In the genomic region with DNA sequence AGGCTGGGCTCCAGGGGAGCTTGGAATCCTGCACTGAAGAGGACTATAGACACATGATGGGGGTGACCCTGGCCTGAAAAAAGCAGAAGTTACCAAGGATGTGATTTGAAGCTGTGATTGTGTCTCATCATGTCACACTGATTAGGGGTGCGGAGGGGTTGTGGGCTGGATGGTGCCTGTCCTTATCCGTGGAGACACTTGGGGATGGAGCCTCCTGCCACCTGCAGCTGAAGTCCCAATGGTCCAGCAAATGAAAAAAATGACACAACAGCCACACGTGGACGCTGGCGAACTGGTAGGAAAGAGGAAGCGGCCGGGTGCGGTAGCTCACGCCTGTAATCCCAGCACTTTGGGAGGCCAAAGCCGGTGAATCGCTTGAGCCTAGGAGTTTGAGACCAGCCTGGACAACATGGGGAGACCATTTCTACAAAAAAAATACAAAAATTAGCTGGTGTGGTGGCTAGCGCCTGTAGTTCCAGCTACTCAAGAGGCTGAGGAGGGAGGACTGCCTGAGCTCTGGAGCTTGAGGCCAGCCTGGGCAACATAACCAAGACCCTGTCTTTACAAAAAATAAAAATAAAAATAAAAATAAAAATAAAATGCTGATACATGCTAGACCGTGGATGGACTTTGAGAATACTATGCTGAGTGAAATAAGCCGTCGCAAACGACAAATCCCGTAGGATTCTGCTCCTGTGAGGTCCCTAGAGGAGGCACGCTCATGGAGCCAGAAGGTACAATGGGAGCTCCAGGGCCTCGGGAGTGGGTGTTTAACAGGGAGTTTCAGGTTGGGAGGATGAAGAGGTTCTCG, we compare ENCODE assay signal across 6 cellular contexts. TPM values are rescaled to one million over a fixed set of nuclear protein-coding genes. Genes with fewer than 3 reads are reported as not detected.
A peak's percentile ranks its signal among the peaks of the same experiment; 100 is the strongest.
DNase-seq lines count a peak whose midpoint lies in the region; FAIRE-seq and TF ChIP-seq lines count a peak whose summit lies in the region.

No MANE protein-coding gene starts in this region.

- FAIRE-seq in H1 (lab: Jason Lieb, UNC) = no peak

- peaks cover 2% of the 10 kb centered on the region; the same call in 1 of the 2 replicates for H3K79me1 ChIP-seq in H1 (ENCODE audit: low read depth, low read length)

- no peak overlapping the region for H2AK5ac ChIP-seq in H1 (ENCODE audit: low read depth, low read length)

- TF ChIP-seq CTCF in BJ (IDR thresholded peaks at IDR 0.05; ENCODE audit: insufficient read depth, low read depth, low read length) (no peak), H1 (IDR thresholded peaks at IDR 0.05; ENCODE audit: control extremely low read depth in 1 of 3, insufficient read depth in 1 of 3, low read depth in 1 of 3, low read length in 3 of 3) (no peak)

- peaks cover 0 to 4% of the 10 kb centered on the region in 2 experiments for H4K20me1 ChIP-seq in H1 (replicated peaks in 1 of 2; ENCODE audit: control insufficient read depth in 1 of 2, insufficient read depth in 2 of 2, low read length in 2 of 2)

- peak overlapping the region; percentile 64 to 98 for H3K4me2 ChIP-seq in H1 (ENCODE audit: insufficient read depth in 1 of 2, low read depth in 2 of 2, low read length in 2 of 2)

- no peak overlapping the region for H2BK20ac ChIP-seq in H1 (ENCODE audit: low read length)

- peak overlapping the region; percentile 84 for H3K56ac ChIP-seq in H1 (replicated peaks; ENCODE audit: insufficient read length, low read depth, low read length)

- CTCF ChIA-PET in BJ (lab: Yijun Ruan, JAX) = interaction anchor here (0.6 to 4.5 kb wide), 20 partner anchors 9 to 115 kb away, joined by 3 to 27 read pairs (median 5); a partner anchor contains a TSS
- CTCF ChIA-PET in H1 (lab: Charles Lee; ENCODE audit: partially characterized antibody) = interaction anchor here (0.7 to 6.2 kb wide), 10 partner anchors 10 to 38 kb away, joined by 3 to 40 read pairs (median 6); a partner anchor contains a TSS

- peak overlapping the region; percentile 53 for H3K4me3 ChIP-seq in BJ (ENCODE audit: low read depth, low read length)
- peak overlapping the region; percentile 64 for H3K4me3 ChIP-seq in Jurkat, Clone E6-1 (ENCODE audit: low read length)
- H3K4me3 ChIP-seq in H1 (ENCODE audit: extremely low read depth in 1 of 4, insufficient read depth in 2 of 4, low read depth in 3 of 4, low read length in 4 of 4) = peak overlapping the region; percentile 48 to 65 (median 52); a peak in 5 of 8 replicates
- peak overlapping the region; percentile 85 to 89 (median 87) for H3K4me3 ChIP-seq in skeletal muscle tissue (ENCODE audit: low read length in 3 of 3)

- DNase-seq in BJ (ENCODE audit: low read depth) (no peak), H1 (ENCODE audit: low read depth in 1 of 2, low spot score in 2 of 2) (no peak), dedifferentiated amniotic fluid mesenchymal stem cell (ENCODE audit: extremely low spot score) (no peak), NCI-H524 (lab: John Stamatoyannopoulos, UW) (no peak)
- no peak for DNase-seq in Jurkat, Clone E6-1 (ENCODE audit: low read depth, low spot score)

- peaks cover 0 to 23% of the 10 kb centered on the region in 2 experiments; a peak in 2 of 4 replicates for H3K79me2 ChIP-seq in H1 (ENCODE audit: control insufficient read depth in 1 of 2, insufficient read depth in 2 of 2, low read length in 2 of 2)

- peak overlapping the region; percentile 40 for H2BK5ac ChIP-seq in H1 (ENCODE audit: low read depth, low read length)

- H3K9ac ChIP-seq in H1 (replicated peaks in 1 of 4; ENCODE audit: extremely low read depth in 1 of 4, low read depth in 3 of 4, low read length in 3 of 4) = peak overlapping the region in 2 of 4 experiments; percentile 63 to 64; a peak in 5 of 7 replicates
- H3K9ac ChIP-seq in skeletal muscle tissue (ENCODE audit: low read depth in 1 of 3, low read length in 3 of 3) = peak overlapping the region; percentile 80 to 86 (median 85)

- WGBS in H1 (ENCODE audit: extremely low coverage in 1 of 2, insufficient coverage in 1 of 2, insufficient read length in 1 of 2, insufficient replicate concordance in 2 of 2, low coverage in 1 of 2, low lambda C conversion rate in 2 of 2, missing lambda C conversion rate in 1 of 2), 2 experiments = 72% methylated on average over 20 of the region's 20 CpGs; no CpG with 5 or more reads in 1 of the 2 experiments

- TF ChIP-seq EP300 in H1 (IDR thresholded peaks at IDR 0.05; ENCODE audit: borderline replicate concordance in 1 of 2, low read depth in 2 of 2, low read length in 2 of 2) = no peak

- peak overlapping the region; percentile 90; the same call in 1 of the 2 replicates for H2BK15ac ChIP-seq in H1 (ENCODE audit: low read length)

- POLR2A ChIA-PET in BJ (lab: Charles Lee) = interaction anchor here (0.5 kb wide), 1 partner anchor 294 kb away, joined by 8 read pairs; no protein-coding TSS in a partner anchor
- POLR2A ChIA-PET in H1 (lab: Charles Lee; ENCODE audit: partially characterized antibody) = interaction anchor here (0.7 to 6.5 kb wide), 20 partner anchors 8 to 292 kb away, joined by 3 to 44 read pairs (median 4); a partner anchor contains a TSS

- peaks cover 6% of the 10 kb centered on the region; the same call in 1 of the 2 replicates for H3K23me2 ChIP-seq in H1 (ENCODE audit: low read depth, low read length)

- H2AFZ ChIP-seq in H1 (ENCODE audit: low read length) = peak overlapping the region; percentile 99

- H3K18ac ChIP-seq in H1 (ENCODE audit: extremely low read depth, low read length) = peak overlapping the region; percentile 44; the same call in 1 of the 2 replicates

- no peak for TF ChIP-seq RAD21 in H1 (IDR thresholded peaks at IDR 0.05 in 1 of 2, conservative IDR thresholded peaks at IDR 0.05 in 1 of 2; ENCODE audit: low read depth in 2 of 2, low read length in 2 of 2)

- no peak overlapping the region for H3K23ac ChIP-seq in H1 (ENCODE audit: insufficient read length)

- H3K27ac ChIP-seq in H1 (ENCODE audit: low read depth, low read length) (peak overlapping the region; percentile 62; the same call in 1 of the 2 replicates), skeletal muscle tissue (ENCODE audit: low read depth, low read length) (peak overlapping the region; percentile 99)

- no peaks in the 10 kb centered on the region for H3K36me3 ChIP-seq in BJ (ENCODE audit: control insufficient read depth, insufficient read depth, low read length)
- no peaks in the 10 kb centered on the region for H3K36me3 ChIP-seq in H1 (ENCODE audit: control insufficient read depth in 2 of 4, insufficient read depth in 4 of 4, low read length in 3 of 4)
- H3K36me3 ChIP-seq in skeletal muscle tissue (ENCODE audit: control insufficient read depth in 3 of 3, insufficient read depth in 3 of 3, low read length in 3 of 3) = no peaks in the 10 kb centered on the region

- H3K9me3 ChIP-seq in H1 (ENCODE audit: insufficient read depth in 2 of 2, low read depth in 1 of 2, low read length in 1 of 2) (no peaks in the 10 kb centered on the region), skeletal muscle tissue (ENCODE audit: control insufficient read depth in 3 of 3, low read length in 3 of 3) (no peaks in the 10 kb centered on the region)

- H4K91ac ChIP-seq in H1 (replicated peaks; ENCODE audit: insufficient read length, low read length) = peak overlapping the region; percentile 75

- no peak for TF ChIP-seq POLR2A in H1 (IDR thresholded peaks at IDR 0.05; ENCODE audit: control extremely low read depth in 1 of 2, low read depth in 2 of 2, low read length in 2 of 2)

- H3K4me1 ChIP-seq in H1 (replicated peaks in 1 of 4; ENCODE audit: control insufficient read depth in 3 of 4, insufficient read depth in 4 of 4, low read length in 3 of 4) (peaks cover 0 to 12% (median 8%) of the 10 kb centered on the region in 4 experiments; a peak in 6 of 7 replicates), skeletal muscle tissue (ENCODE audit: control insufficient read depth in 3 of 3, insufficient read depth in 3 of 3, low read length in 3 of 3) (peaks cover 40 to 52% (median 50%) of the 10 kb centered on the region in 3 donors)

- no peaks in the 10 kb centered on the region for H3K27me3 ChIP-seq in BJ (ENCODE audit: control insufficient read depth, insufficient read depth, low read length)
- peaks cover 0 to 3% (median 0%) of the 10 kb centered on the region in 4 experiments; a peak in 2 of 7 replicates for H3K27me3 ChIP-seq in H1 (replicated peaks in 1 of 4; ENCODE audit: control insufficient read depth in 3 of 4, extremely low read depth in 1 of 4, insufficient read depth in 3 of 4, low read length in 3 of 4)
- peaks cover 5 to 16% (median 5%) of the 10 kb centered on the region in 3 donors for H3K27me3 ChIP-seq in skeletal muscle tissue (ENCODE audit: control insufficient read depth in 3 of 3, insufficient read depth in 3 of 3, low read length in 3 of 3)

- peak overlapping the region; percentile 97 for H2BK120ac ChIP-seq in H1 (replicated peaks; ENCODE audit: low read depth, low read length)

- no peak overlapping the region for H3K14ac ChIP-seq in H1 (ENCODE audit: insufficient read length)

- no peak overlapping the region for H3K4ac ChIP-seq in H1 (replicated peaks; ENCODE audit: insufficient read length, low read depth, low read length)

- peak overlapping the region; percentile 96 for H4K8ac ChIP-seq in H1 (ENCODE audit: extremely low read depth, insufficient read depth, low read length)

- peak overlapping the region; percentile 52; the same call in 1 of the 2 replicates for H2BK12ac ChIP-seq in H1 (ENCODE audit: low read depth, low read length)

- H4K5ac ChIP-seq in H1 (ENCODE audit: insufficient read length, low read depth, low read length) = peak overlapping the region; percentile 53

RNA-seq across cellular contexts. Expression of a gene that starts 0.8 kb away (rescaled TPM):
- polyA plus RNA-seq in BJ (2011; rRNA removed) = 1.2 and 2.8 TPM in 2 replicates
- 1.8 and 2.7 TPM in 2 replicates for polyA minus RNA-seq in BJ (2011; rRNA and poly(A)+ RNA removed)
- polyA plus RNA-seq in Jurkat, Clone E6-1 (2012; ENCODE audit: insufficient read depth, insufficient read length) = 4.0 TPM
- 5.9 and 7.8 TPM in 2 replicates for total RNA-seq in H1 (2021; fragmentation: NEBNext Ultra II Directional; extraction: Animal tissue kit (Norgen Biotek cat#: 25700))
- 2.6 and 5.3 TPM in 2 replicates for polyA plus RNA-seq in H1 (2011; rRNA removed)
- polyA plus RNA-seq in H1 (2011; cell fraction: cytosol; rRNA removed) = 4.6 TPM
- polyA plus RNA-seq in H1 (2011; cell fraction: nucleus; rRNA removed) = 7.1 TPM
- polyA plus RNA-seq in H1 (2012, experiment 1 of 2) = 2.9 to 3.9 TPM (median 3.6 TPM) in 4 replicates
- polyA plus RNA-seq in H1 (2012, experiment 2 of 2) = 1.6 TPM
- polyA plus RNA-seq in H1 (2013, experiment 1 of 2) = 2.3 TPM
- 2.3 TPM for polyA plus RNA-seq in H1 (2013, experiment 2 of 2)
- polyA minus RNA-seq in H1 (2011; rRNA and poly(A)+ RNA removed) = 3.2 and 3.3 TPM in 2 replicates
- 2.8 TPM for polyA minus RNA-seq in H1 (2011; cell fraction: cytosol; rRNA and poly(A)+ RNA removed)
- polyA minus RNA-seq in H1 (2011; cell fraction: nucleus; rRNA and poly(A)+ RNA removed) = 8.4 TPM
- total RNA-seq in skeletal muscle tissue = 3.1 TPM

RNA-seq across cellular contexts. Expression of a gene that starts 15.0 kb away (rescaled TPM):
- polyA plus RNA-seq in BJ (2011; rRNA removed) = 0.77 and 0.92 TPM in 2 replicates
- polyA minus RNA-seq in BJ (2011; rRNA and poly(A)+ RNA removed) = 0.41 and 0.43 TPM in 2 replicates
- not detected for polyA plus RNA-seq in Jurkat, Clone E6-1 (2012; ENCODE audit: insufficient read depth, insufficient read length)
- total RNA-seq in H1 (2021; fragmentation: NEBNext Ultra II Directional; extraction: Animal tissue kit (Norgen Biotek cat#: 25700)) = 0.54 and 0.55 TPM in 2 replicates
- polyA plus RNA-seq in H1 (2011; rRNA removed) = 0.17 and 0.28 TPM in 2 replicates
- 0.27 TPM for polyA plus RNA-seq in H1 (2011; cell fraction: cytosol; rRNA removed)
- polyA plus RNA-seq in H1 (2011; cell fraction: nucleus; rRNA removed) = 0.54 TPM
- 0.25 to 0.57 TPM (median 0.40 TPM) in 4 replicates for polyA plus RNA-seq in H1 (2012, experiment 1 of 2)
- 0.10 TPM for polyA plus RNA-seq in H1 (2012, experiment 2 of 2)
- 0.36 TPM for polyA plus RNA-seq in H1 (2013, experiment 1 of 2)
- polyA plus RNA-seq in H1 (2013, experiment 2 of 2) = 0.40 TPM
- 0.16 and 0.22 TPM in 2 replicates for polyA minus RNA-seq in H1 (2011; rRNA and poly(A)+ RNA removed)
- not detected for polyA minus RNA-seq in H1 (2011; cell fraction: cytosol; rRNA and poly(A)+ RNA removed)
- polyA minus RNA-seq in H1 (2011; cell fraction: nucleus; rRNA and poly(A)+ RNA removed) = 0.60 TPM
- 1.6 TPM for total RNA-seq in skeletal muscle tissue

RNA-seq across cellular contexts. Expression of a gene that starts 24.7 kb away (rescaled TPM):
- 282 and 373 TPM in 2 replicates for polyA plus RNA-seq in BJ (2011; rRNA removed)
- 58.2 and 86.1 TPM in 2 replicates for polyA minus RNA-seq in BJ (2011; rRNA and poly(A)+ RNA removed)
- polyA plus RNA-seq in Jurkat, Clone E6-1 (2012; ENCODE audit: insufficient read depth, insufficient read length) = 332 TPM
- 68.5 TPM in 2 replicates for total RNA-seq in H1 (2021; fragmentation: NEBNext Ultra II Directional; extraction: Animal tissue kit (Norgen Biotek cat#: 25700))
- polyA plus RNA-seq in H1 (2011; rRNA removed) = 182 and 183 TPM in 2 replicates
- 167 TPM for polyA plus RNA-seq in H1 (2011; cell fraction: cytosol; rRNA removed)
- polyA plus RNA-seq in H1 (2011; cell fraction: nucleus; rRNA removed) = 249 TPM
- 36.2 to 105 TPM (median 94.7 TPM) in 4 replicates for polyA plus RNA-seq in H1 (2012, experiment 1 of 2)
- 106 TPM for polyA plus RNA-seq in H1 (2012, experiment 2 of 2)
- polyA plus RNA-seq in H1 (2013, experiment 1 of 2) = 97.5 TPM
- 90.9 TPM for polyA plus RNA-seq in H1 (2013, experiment 2 of 2)
- polyA minus RNA-seq in H1 (2011; rRNA and poly(A)+ RNA removed) = 25.4 and 32.8 TPM in 2 replicates
- polyA minus RNA-seq in H1 (2011; cell fraction: cytosol; rRNA and poly(A)+ RNA removed) = 33.8 TPM
- polyA minus RNA-seq in H1 (2011; cell fraction: nucleus; rRNA and poly(A)+ RNA removed) = 70.3 TPM
- total RNA-seq in skeletal muscle tissue = 165 TPM

RNA-seq across cellular contexts. Expression of a gene that starts 43.1 kb away (rescaled TPM):
- polyA plus RNA-seq in BJ (2011; rRNA removed) (2.9 and 3.8 TPM in 2 replicates), H1 (2011; rRNA removed) (7.5 and 10.1 TPM in 2 replicates)
- polyA minus RNA-seq in BJ (2011; rRNA and poly(A)+ RNA removed) = 2.8 and 6.9 TPM in 2 replicates
- polyA plus RNA-seq in Jurkat, Clone E6-1 (2012; ENCODE audit: insufficient read depth, insufficient read length) = 15.4 TPM
- 21.0 and 28.4 TPM in 2 replicates for total RNA-seq in H1 (2021; fragmentation: NEBNext Ultra II Directional; extraction: Animal tissue kit (Norgen Biotek cat#: 25700))
- 9.8 TPM for polyA plus RNA-seq in H1 (2011; cell fraction: cytosol; rRNA removed)
- 70.1 TPM for polyA plus RNA-seq in H1 (2011; cell fraction: nucleus; rRNA removed)
- polyA plus RNA-seq in H1 (2012, experiment 1 of 2) = 11.7 to 20.8 TPM (median 19.4 TPM) in 4 replicates
- polyA plus RNA-seq in H1 (2012, experiment 2 of 2) = 6.5 TPM
- 6.5 TPM for polyA plus RNA-seq in H1 (2013, experiment 1 of 2)
- 4.8 TPM for polyA plus RNA-seq in H1 (2013, experiment 2 of 2)
- polyA minus RNA-seq in H1 (2011; rRNA and poly(A)+ RNA removed) = 13.8 and 16.4 TPM in 2 replicates
- 18.6 TPM for polyA minus RNA-seq in H1 (2011; cell fraction: cytosol; rRNA and poly(A)+ RNA removed)
- polyA minus RNA-seq in H1 (2011; cell fraction: nucleus; rRNA and poly(A)+ RNA removed) = 55.0 TPM
- 460 TPM for total RNA-seq in skeletal muscle tissue

RNA-seq across cellular contexts. Expression of a gene that starts 55.7 kb away (rescaled TPM):
- 50.8 and 80.8 TPM in 2 replicates for polyA plus RNA-seq in BJ (2011; rRNA removed)
- 13.0 and 25.2 TPM in 2 replicates for polyA minus RNA-seq in BJ (2011; rRNA and poly(A)+ RNA removed)
- 129 TPM for polyA plus RNA-seq in Jurkat, Clone E6-1 (2012; ENCODE audit: insufficient read depth, insufficient read length)
- 59.0 and 62.7 TPM in 2 replicates for total RNA-seq in H1 (2021; fragmentation: NEBNext Ultra II Directional; extraction: Animal tissue kit (Norgen Biotek cat#: 25700))
- 244 and 249 TPM in 2 replicates for polyA plus RNA-seq in H1 (2011; rRNA removed)
- 186 TPM for polyA plus RNA-seq in H1 (2011; cell fraction: cytosol; rRNA removed)
- 157 TPM for polyA plus RNA-seq in H1 (2011; cell fraction: nucleus; rRNA removed)
- polyA plus RNA-seq in H1 (2012, experiment 1 of 2) = 31.0 to 91.5 TPM (median 85.9 TPM) in 4 replicates
- 110 TPM for polyA plus RNA-seq in H1 (2012, experiment 2 of 2)
- 72.3 TPM for polyA plus RNA-seq in H1 (2013, experiment 1 of 2)
- 69.2 TPM for polyA plus RNA-seq in H1 (2013, experiment 2 of 2)
- polyA minus RNA-seq in H1 (2011; rRNA and poly(A)+ RNA removed) = 30.6 and 36.8 TPM in 2 replicates
- 38.5 TPM for polyA minus RNA-seq in H1 (2011; cell fraction: cytosol; rRNA and poly(A)+ RNA removed)
- polyA minus RNA-seq in H1 (2011; cell fraction: nucleus; rRNA and poly(A)+ RNA removed) = 46.7 TPM
- total RNA-seq in skeletal muscle tissue = 38.1 TPM
